1 cellular context compared by ENCODE assay signal in the genomic region with DNA sequence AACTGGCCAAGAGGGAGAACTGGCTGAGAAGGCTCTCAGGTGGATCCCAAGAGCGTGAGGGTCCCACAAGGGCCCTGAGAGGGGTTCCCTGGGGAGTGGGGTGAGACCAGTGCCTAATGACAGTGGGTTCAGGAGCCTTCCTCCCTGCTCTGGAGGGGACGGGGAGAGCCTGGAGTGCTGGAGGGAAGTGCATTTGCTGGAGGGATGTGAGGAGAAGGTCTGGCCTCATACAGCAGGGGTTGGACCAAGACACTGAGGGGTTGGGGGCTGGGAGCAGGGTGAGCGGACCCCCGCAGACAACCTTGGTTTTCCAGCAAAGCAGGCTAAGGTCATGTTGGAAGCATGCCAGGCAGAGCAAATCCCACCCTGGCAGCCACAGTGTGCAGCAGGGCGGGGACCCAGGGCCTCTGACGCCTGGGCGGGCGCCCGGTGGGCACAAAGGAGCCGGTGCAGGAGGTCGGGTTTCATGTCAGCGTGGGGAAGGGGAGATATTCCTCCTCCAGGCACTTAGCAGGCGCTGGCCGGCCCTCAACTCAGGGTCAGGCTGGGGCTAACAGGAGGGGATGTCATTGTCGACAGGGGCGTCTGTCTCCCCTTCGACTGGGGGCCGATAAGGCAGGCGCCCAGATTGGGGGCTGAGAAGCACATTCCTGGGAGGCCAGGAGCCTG.
TF ChIP-seq lines count a peak whose summit lies in the region.

No MANE protein-coding gene starts in this region.

TF ChIP-seq in GM23338, 12 proteins besides CTCF, POLR2A, EP300 and RAD21:
- TF ChIP-seq REST (IDR thresholded peaks at IDR 0.05; ENCODE audit: unreplicated experiment) (no peak), JUNB (IDR thresholded peaks at IDR 0.05; ENCODE audit: unreplicated experiment) (no peak), EZH2 (IDR thresholded peaks at IDR 0.05; ENCODE audit: low read depth, unreplicated experiment) (no peak), ZNF114 (CRISPR knock-in tag; IDR thresholded peaks at IDR 0.05) (no peak), NANOG (IDR thresholded peaks at IDR 0.05; ENCODE audit: borderline replicate concordance) (no peak), ZNF331 (CRISPR knock-in tag; IDR thresholded peaks at IDR 0.05; ENCODE audit: low read depth) (no peak), EZH2phosphoT487 (IDR thresholded peaks at IDR 0.05; ENCODE audit: unreplicated experiment) (no peak), POLR2AphosphoS5 (IDR thresholded peaks at IDR 0.05; ENCODE audit: low read depth) (no peak), STAT1 (IDR thresholded peaks at IDR 0.05; ENCODE audit: unreplicated experiment) (no peak), CREB1 (CRISPR knock-in tag; IDR thresholded peaks at IDR 0.05; ENCODE audit: low read depth) (no peak)
- TF ChIP-seq, protein P1, sequence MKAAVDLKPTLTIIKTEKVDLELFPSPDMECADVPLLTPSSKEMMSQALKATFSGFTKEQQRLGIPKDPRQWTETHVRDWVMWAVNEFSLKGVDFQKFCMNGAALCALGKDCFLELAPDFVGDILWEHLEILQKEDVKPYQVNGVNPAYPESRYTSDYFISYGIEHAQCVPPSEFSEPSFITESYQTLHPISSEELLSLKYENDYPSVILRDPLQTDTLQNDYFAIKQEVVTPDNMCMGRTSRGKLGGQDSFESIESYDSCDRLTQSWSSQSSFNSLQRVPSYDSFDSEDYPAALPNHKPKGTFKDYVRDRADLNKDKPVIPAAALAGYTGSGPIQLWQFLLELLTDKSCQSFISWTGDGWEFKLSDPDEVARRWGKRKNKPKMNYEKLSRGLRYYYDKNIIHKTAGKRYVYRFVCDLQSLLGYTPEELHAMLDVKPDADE (IDR thresholded peaks at IDR 0.05), result no peak
- TF ChIP-seq, protein P2, sequence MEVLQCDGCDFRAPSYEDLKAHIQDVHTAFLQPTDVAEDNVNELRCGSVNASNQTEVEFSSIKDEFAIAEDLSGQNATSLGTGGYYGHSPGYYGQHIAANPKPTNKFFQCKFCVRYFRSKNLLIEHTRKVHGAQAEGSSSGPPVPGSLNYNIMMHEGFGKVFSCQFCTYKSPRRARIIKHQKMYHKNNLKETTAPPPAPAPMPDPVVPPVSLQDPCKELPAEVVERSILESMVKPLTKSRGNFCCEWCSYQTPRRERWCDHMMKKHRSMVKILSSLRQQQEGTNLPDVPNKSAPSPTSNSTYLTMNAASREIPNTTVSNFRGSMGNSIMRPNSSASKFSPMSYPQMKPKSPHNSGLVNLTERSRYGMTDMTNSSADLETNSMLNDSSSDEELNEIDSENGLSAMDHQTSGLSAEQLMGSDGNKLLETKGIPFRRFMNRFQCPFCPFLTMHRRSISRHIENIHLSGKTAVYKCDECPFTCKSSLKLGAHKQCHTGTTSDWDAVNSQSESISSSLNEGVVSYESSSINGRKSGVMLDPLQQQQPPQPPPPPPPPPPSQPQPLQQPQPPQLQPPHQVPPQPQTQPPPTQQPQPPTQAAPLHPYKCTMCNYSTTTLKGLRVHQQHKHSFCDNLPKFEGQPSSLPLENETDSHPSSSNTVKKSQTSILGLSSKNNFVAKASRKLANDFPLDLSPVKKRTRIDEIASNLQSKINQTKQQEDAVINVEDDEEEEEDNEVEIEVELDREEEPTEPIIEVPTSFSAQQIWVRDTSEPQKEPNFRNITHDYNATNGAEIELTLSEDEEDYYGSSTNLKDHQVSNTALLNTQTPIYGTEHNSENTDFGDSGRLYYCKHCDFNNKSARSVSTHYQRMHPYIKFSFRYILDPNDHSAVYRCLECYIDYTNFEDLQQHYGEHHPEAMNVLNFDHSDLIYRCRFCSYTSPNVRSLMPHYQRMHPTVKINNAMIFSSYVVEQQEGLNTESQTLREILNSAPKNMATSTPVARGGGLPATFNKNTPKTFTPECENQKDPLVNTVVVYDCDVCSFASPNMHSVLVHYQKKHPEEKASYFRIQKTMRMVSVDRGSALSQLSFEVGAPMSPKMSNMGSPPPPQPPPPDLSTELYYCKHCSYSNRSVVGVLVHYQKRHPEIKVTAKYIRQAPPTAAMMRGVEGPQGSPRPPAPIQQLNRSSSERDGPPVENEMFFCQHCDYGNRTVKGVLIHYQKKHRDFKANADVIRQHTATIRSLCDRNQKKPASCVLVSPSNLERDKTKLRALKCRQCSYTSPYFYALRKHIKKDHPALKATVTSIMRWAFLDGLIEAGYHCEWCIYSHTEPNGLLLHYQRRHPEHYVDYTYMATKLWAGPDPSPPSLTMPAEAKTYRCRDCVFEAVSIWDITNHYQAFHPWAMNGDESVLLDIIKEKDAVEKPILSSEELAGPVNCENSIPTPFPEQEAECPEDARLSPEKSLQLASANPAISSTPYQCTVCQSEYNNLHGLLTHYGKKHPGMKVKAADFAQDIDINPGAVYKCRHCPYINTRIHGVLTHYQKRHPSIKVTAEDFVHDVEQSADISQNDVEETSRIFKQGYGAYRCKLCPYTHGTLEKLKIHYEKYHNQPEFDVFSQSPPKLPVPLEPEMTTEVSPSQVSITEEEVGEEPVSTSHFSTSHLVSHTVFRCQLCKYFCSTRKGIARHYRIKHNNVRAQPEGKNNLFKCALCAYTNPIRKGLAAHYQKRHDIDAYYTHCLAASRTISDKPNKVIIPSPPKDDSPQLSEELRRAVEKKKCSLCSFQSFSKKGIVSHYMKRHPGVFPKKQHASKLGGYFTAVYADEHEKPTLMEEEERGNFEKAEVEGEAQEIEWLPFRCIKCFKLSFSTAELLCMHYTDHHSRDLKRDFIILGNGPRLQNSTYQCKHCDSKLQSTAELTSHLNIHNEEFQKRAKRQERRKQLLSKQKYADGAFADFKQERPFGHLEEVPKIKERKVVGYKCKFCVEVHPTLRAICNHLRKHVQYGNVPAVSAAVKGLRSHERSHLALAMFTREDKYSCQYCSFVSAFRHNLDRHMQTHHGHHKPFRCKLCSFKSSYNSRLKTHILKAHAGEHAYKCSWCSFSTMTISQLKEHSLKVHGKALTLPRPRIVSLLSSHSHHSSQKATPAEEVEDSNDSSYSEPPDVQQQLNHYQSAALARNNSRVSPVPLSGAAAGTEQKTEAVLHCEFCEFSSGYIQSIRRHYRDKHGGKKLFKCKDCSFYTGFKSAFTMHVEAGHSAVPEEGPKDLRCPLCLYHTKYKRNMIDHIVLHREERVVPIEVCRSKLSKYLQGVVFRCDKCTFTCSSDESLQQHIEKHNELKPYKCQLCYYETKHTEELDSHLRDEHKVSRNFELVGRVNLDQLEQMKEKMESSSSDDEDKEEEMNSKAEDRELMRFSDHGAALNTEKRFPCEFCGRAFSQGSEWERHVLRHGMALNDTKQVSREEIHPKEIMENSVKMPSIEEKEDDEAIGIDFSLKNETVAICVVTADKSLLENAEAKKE (CRISPR knock-in tag; IDR thresholded peaks at IDR 0.05), result no peak
